In the genomic region with DNA sequence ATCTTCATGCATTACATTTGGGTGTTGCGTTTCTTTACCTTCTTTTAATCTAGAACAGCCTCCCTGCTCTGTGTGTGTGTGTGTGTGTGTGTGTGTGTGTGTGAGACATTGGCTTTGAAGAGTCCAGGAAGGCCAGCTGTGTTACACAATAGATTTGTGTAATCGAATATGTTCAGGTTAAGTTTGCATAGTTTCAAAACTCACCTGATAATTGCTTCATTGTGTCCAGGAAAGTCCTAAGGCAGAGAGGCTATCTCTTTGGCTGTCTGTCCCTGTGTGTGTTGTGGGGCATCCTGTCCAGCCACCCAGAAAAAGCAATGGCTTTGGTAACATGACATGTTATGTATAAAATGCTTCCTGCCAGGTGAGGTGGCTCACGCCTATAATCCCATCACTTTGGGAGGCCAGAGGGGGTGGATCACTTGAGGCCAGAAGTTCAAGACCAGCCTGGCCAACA, we compare ENCODE assay signal across 12 cellular contexts. TPM values are rescaled to one million over a fixed set of nuclear protein-coding genes. Genes with fewer than 3 reads are reported as not detected.
DNase-seq lines count a peak whose midpoint lies in the region; ATAC-seq and TF ChIP-seq lines count a peak whose summit lies in the region.
"Had no signal": no experiment of that assay in that cellular context is flagged by ENCODE, and none has a peak within 500 bp of the region (broad histone marks: within the 10 kb centered on the region; RNA-seq: fewer than 3 reads in every experiment).

No MANE protein-coding gene starts in this region.

- POLR2A ChIA-PET in activated CD4-positive, alpha-beta T cell treated with anti-CD3 and anti-CD28 coated beads for 36 hours (lab: Charles Lee), result interaction anchor here (0.7 kb wide), 1 partner anchor 225 kb away, joined by 3 read pairs; no protein-coding TSS in a partner anchor

- CTCF ChIA-PET in activated CD4-positive, alpha-beta T cell treated with anti-CD3 and anti-CD28 coated beads for 36 hours (lab: Charles Lee), result no interaction called here

- H3K27ac ChIP-seq in gastrocnemius medialis, result peak overlapping the region in 1 of 4 donors; percentile 46
- H3K27ac ChIP-seq: left ventricle myocardium inferior had no signal

- peaks cover 36 to 46% of the 10 kb centered on the region in 2 donors for H3K4me1 ChIP-seq in gastrocnemius medialis

- TF ChIP-seq CTCF in gastrocnemius medialis (IDR thresholded peaks at IDR 0.05 in 4 of 5, conservative IDR thresholded peaks at IDR 0.05 in 1 of 5), result no peak

- no peaks in the 10 kb centered on the region for H3K27me3 Mint-ChIP-seq in activated CD4-positive, alpha-beta T cell treated with anti-CD3 and anti-CD28 coated beads for 36 hours
- H3K27me3 Mint-ChIP-seq in effector memory CD8-positive, alpha-beta T cell, result no peaks in the 10 kb centered on the region

- H3K9me3 ChIP-seq in gastrocnemius medialis, result no peaks in the 10 kb centered on the region
- H3K9me3 ChIP-seq: left ventricle myocardium inferior had no signal

- DNase-seq in activated CD4-positive, alpha-beta T cell treated with anti-CD3 and anti-CD28 coated beads for 36 hours, result no peak
- DNase-seq in activated CD4-positive, alpha-beta T cell treated with anti-CD3 and anti-CD28 coated beads, Interleukin-2, amount 50 U/mL, for 1 hour, result no peak
- peak; percentile 18 for DNase-seq in NCI-H526 treated with DMSO at 0.1 percent for 48 hours (lab: John Stamatoyannopoulos, UW)
- no peak for DNase-seq in effector memory CD8-positive, alpha-beta T cell
- DNase-seq in gastrocnemius medialis, result peak in 1 of 2 donors; percentile 36
- no peak for DNase-seq in stimulated activated CD4-positive, alpha-beta T cell treated with anti-CD3 and anti-CD28 coated beads, Interleukin-2, amount 100 ng/mL, for 48 hours
- no peak for DNase-seq in ecto neural progenitor cell (ENCODE audit: low spot score)
- DNase-seq in effector CD4-positive, alpha-beta T cell, result no peak
- DNase-seq: GF-D8, left ventricle myocardium inferior, NCI-H1105 treated with DMSO at 0.1 percent for 48 hours had no signal

- peaks cover 11% of the 10 kb centered on the region for H3K36me3 Mint-ChIP-seq in activated CD4-positive, alpha-beta T cell treated with anti-CD3 and anti-CD28 coated beads for 36 hours (ENCODE audit: low read depth)
- peaks cover 19% of the 10 kb centered on the region for H3K36me3 Mint-ChIP-seq in effector memory CD8-positive, alpha-beta T cell (ENCODE audit: insufficient read depth)

- peak overlapping the region; percentile 6 for H3K4me3 Mint-ChIP-seq in activated CD4-positive, alpha-beta T cell treated with anti-CD3 and anti-CD28 coated beads for 36 hours
- peak overlapping the region in 1 of 2 donors; percentile 4 for H3K4me3 Mint-ChIP-seq in effector memory CD8-positive, alpha-beta T cell

- no peaks in the 10 kb centered on the region for H3K36me3 ChIP-seq in gastrocnemius medialis
- H3K36me3 ChIP-seq: left ventricle myocardium inferior had no signal

- H3K27ac Mint-ChIP-seq in activated CD4-positive, alpha-beta T cell treated with anti-CD3 and anti-CD28 coated beads for 36 hours, result peak overlapping the region; percentile 95
- peak overlapping the region; percentile 81 to 91 for H3K27ac Mint-ChIP-seq in effector memory CD8-positive, alpha-beta T cell

- no peaks in the 10 kb centered on the region for H3K27me3 ChIP-seq in gastrocnemius medialis

- H3K4me1 Mint-ChIP-seq in activated CD4-positive, alpha-beta T cell treated with anti-CD3 and anti-CD28 coated beads for 36 hours, result peaks cover 73% of the 10 kb centered on the region
- H3K4me1 Mint-ChIP-seq in effector memory CD8-positive, alpha-beta T cell (ENCODE audit: low read depth in 2 of 2), result peaks cover 42% of the 10 kb centered on the region in 2 donors

- no peaks in the 10 kb centered on the region for H3K9me3 Mint-ChIP-seq in activated CD4-positive, alpha-beta T cell treated with anti-CD3 and anti-CD28 coated beads for 36 hours (ENCODE audit: low read depth)
- H3K9me3 Mint-ChIP-seq in effector memory CD8-positive, alpha-beta T cell, result no peaks in the 10 kb centered on the region

- no peak for TF ChIP-seq POLR2A in gastrocnemius medialis (IDR thresholded peaks at IDR 0.05)

- H3K4me3 ChIP-seq in gastrocnemius medialis, result no peak overlapping the region
- H3K4me3 ChIP-seq: left ventricle myocardium inferior had no signal

- ATAC-seq in activated CD4-positive, alpha-beta T cell treated with anti-CD3 and anti-CD28 coated beads for 36 hours, result no peak
- ATAC-seq in effector memory CD8-positive, alpha-beta T cell (replicated peaks), result no peak
- peak; percentile 39 to 70 for ATAC-seq in gastrocnemius medialis
- ATAC-seq: HCT116 had no signal

- intact Hi-C loops in activated CD4-positive, alpha-beta T cell treated with anti-CD3 and anti-CD28 coated beads for 36 hours (cut with DNase I, micrococcal nuclease), result loop anchor here (1.0 to 10.0 kb wide), 8 partner anchors 21 to 366 kb away; partner anchors contain the start of gene GDPGP1 (in 1 of the 2)
- intact Hi-C loops in gastrocnemius medialis (cut with DNase I; ENCODE audit: low total_unique reads), result no loop called here

- in situ Hi-C loops in gastrocnemius medialis (cut with MboI; ENCODE audit: low sequenced_read_pairs in 4 of 4), result no loop called here

RNA-seq across cellular contexts. Expression of gene ZNF710, which starts 37.5 kb away (rescaled TPM):
- 10 to 100 TPM; 22.8 to 34.9 TPM for total RNA-seq in activated CD4-positive, alpha-beta T cell treated with anti-CD3 and anti-CD28 coated beads for 36 hours
- total RNA-seq in gastrocnemius medialis, result 1 to 10 TPM; 2.6 to 5.4 (median 3.2) TPM

Comparison
In these comparisons a context has a peak if more than half of its experiments do, and no peak if none do; other contexts are left out.
1. ATAC-seq: peak in gastrocnemius medialis (2 of 2); none in activated CD4-positive, alpha-beta T cell treated with anti-CD3 and anti-CD28 coated beads for 36 hours (single experiment) and effector memory CD8-positive, alpha-beta T cell (single experiment).